Comparison of ENCODE assay signal across 9 cellular contexts in genomic region chr5:43037929-43038510, GRCh38. TPM values are rescaled to one million over a fixed set of nuclear protein-coding genes. Genes with fewer than 3 reads are reported as not detected.
DNase-seq lines count a peak whose midpoint lies in the region; ATAC-seq and TF ChIP-seq lines count a peak whose summit lies in the region.
"Had no signal": no experiment of that assay in that cellular context is flagged by ENCODE, and none has a peak within 500 bp of the region (broad histone marks: within the 10 kb centered on the region; RNA-seq: fewer than 3 reads in every experiment).

No MANE protein-coding gene starts in this region.

- peak overlapping the region; percentile 93 for H3K27ac ChIP-seq in AG04450 (ENCODE audit: low read depth, low read length)
- peak overlapping the region; percentile 97 for H3K27ac ChIP-seq in colonic mucosa
- peak overlapping the region; percentile 96 for H3K27ac ChIP-seq in naive thymus-derived CD4-positive, alpha-beta T cell (ENCODE audit: low read depth, low read length)
- H3K27ac ChIP-seq: epithelial cell of prostate had no signal

- H3K4me3 ChIP-seq in AG04450 (ENCODE audit: low read depth, low read length) (peak overlapping the region; percentile 65), colonic mucosa (peak overlapping the region; percentile 10)
- H3K4me3 ChIP-seq in naive thymus-derived CD4-positive, alpha-beta T cell (ENCODE audit: low read length): peak overlapping the region; percentile 77

- no peaks in the 10 kb centered on the region for H3K36me3 ChIP-seq in colonic mucosa
- H3K36me3 ChIP-seq in naive thymus-derived CD4-positive, alpha-beta T cell (ENCODE audit: control insufficient read depth in 2 of 3, insufficient read depth in 3 of 3, low read length in 3 of 3): peaks cover 0 to 7% (median 0%) of the 10 kb centered on the region in 3 experiments

- H3K4me3 Mint-ChIP-seq in naive thymus-derived CD4-positive, alpha-beta T cell: peak overlapping the region; percentile 82 to 99 (median 98)

- TF ChIP-seq CTCF in AG04450 (IDR thresholded peaks at IDR 0.05; ENCODE audit: low read depth, low read length) (no peak), colonic mucosa (IDR thresholded peaks at IDR 0.05) (no peak)

- H3K9me3 ChIP-seq in AG04450 (ENCODE audit: control insufficient read depth, insufficient read depth, low read length) (no peaks in the 10 kb centered on the region; the same call in 1 of the 2 replicates), colonic mucosa (no peaks in the 10 kb centered on the region)
- no peaks in the 10 kb centered on the region for H3K9me3 ChIP-seq in naive thymus-derived CD4-positive, alpha-beta T cell (ENCODE audit: control insufficient read depth in 2 of 3, low read length in 3 of 3)

- CTCF ChIA-PET in AG04450 (lab: Charles Lee): interaction anchor here (0.7 to 6.4 kb wide), 7 partner anchors 18 to 352 kb away, joined by 3 to 48 read pairs (median 5); no protein-coding TSS in a partner anchor
- CTCF ChIA-PET in naive thymus-derived CD4-positive, alpha-beta T cell (lab: Charles Lee): interaction anchor here (0.6 to 7.9 kb wide), 15 partner anchors 9 to 275 kb away, joined by 3 to 154 read pairs (median 5); partner anchors contain the start of gene HMGCS1

- H3K27me3 ChIP-seq in AG04450 (ENCODE audit: control insufficient read depth, insufficient read depth, low read length) (no peaks in the 10 kb centered on the region), colonic mucosa (no peaks in the 10 kb centered on the region)
- H3K27me3 ChIP-seq in naive thymus-derived CD4-positive, alpha-beta T cell (ENCODE audit: control insufficient read depth in 2 of 2, insufficient read depth in 2 of 2, low read length in 2 of 2): no peaks in the 10 kb centered on the region

- H3K27me3 Mint-ChIP-seq in naive thymus-derived CD4-positive, alpha-beta T cell: no peaks in the 10 kb centered on the region

- peak; percentile 33 for ATAC-seq in GM18868 (IDR thresholded peaks at IDR 0.05; ENCODE audit: unreplicated experiment)
- no peak for ATAC-seq in naive thymus-derived CD4-positive, alpha-beta T cell
- ATAC-seq in GM19455 (IDR thresholded peaks at IDR 0.05; ENCODE audit: unreplicated experiment): no peak
- no peak for ATAC-seq in HG03159 (IDR thresholded peaks at IDR 0.05; ENCODE audit: unreplicated experiment)

- H3K9me3 Mint-ChIP-seq in naive thymus-derived CD4-positive, alpha-beta T cell: peaks cover 0 to 4% (median 0%) of the 10 kb centered on the region in 11 donors

- peaks cover 0 to 9% (median 0%) of the 10 kb centered on the region in 5 donors for H3K36me3 Mint-ChIP-seq in naive thymus-derived CD4-positive, alpha-beta T cell

- peak overlapping the region; percentile 91 to 100 (median 98) for H3K27ac Mint-ChIP-seq in naive thymus-derived CD4-positive, alpha-beta T cell

- H3K4me1 Mint-ChIP-seq in naive thymus-derived CD4-positive, alpha-beta T cell: peaks cover 15 to 70% (median 44%) of the 10 kb centered on the region in 7 donors

- H3K9ac ChIP-seq in colonic mucosa (ENCODE audit: low read depth in 2 of 2, low read length in 2 of 2): peak overlapping the region in 1 of 2 donors; percentile 65

- intact Hi-C loops in colonic mucosa (cut with DNase I): loop anchor here (5.0 kb wide), 1 partner anchor 126 kb away; no protein-coding TSS in a partner anchor
- intact Hi-C loops in naive thymus-derived CD4-positive, alpha-beta T cell (cut with micrococcal nuclease): loop anchor here (1.0 kb wide), 2 partner anchors 8 to 18 kb away; no protein-coding TSS in a partner anchor

- POLR2A ChIA-PET in AG04450 (lab: Yijun Ruan, JAX): interaction anchor here (1.8 to 3.9 kb wide), 5 partner anchors 18 to 45 kb away, joined by 5 to 26 read pairs (median 11); no protein-coding TSS in a partner anchor
- POLR2A ChIA-PET in naive thymus-derived CD4-positive, alpha-beta T cell (lab: Charles Lee): interaction anchor here (0.6 to 12.8 kb wide), 22 partner anchors 9 to 1113 kb away, joined by 3 to 1055 read pairs (median 6); partner anchors contain the start of genes FBXO4, HMGCS1, TMEM267 and ZNF131

- H3K4me1 ChIP-seq in colonic mucosa: no peaks in the 10 kb centered on the region
- H3K4me1 ChIP-seq in naive thymus-derived CD4-positive, alpha-beta T cell (ENCODE audit: control insufficient read depth in 2 of 2, insufficient read depth in 2 of 2, low read length in 2 of 2): peaks cover 17 to 21% of the 10 kb centered on the region in 2 donors

- DNase-seq in AG04450 (ENCODE audit: low read depth, low spot score) (no peak), OCI-M1 (lab: John Stamatoyannopoulos, UW) (peak; percentile 90), colonic mucosa (peak; percentile 28), DMS114 treated with DMSO at 0.1 percent for 48 hours (lab: John Stamatoyannopoulos, UW; ENCODE audit: unreplicated experiment) (no peak)
- DNase-seq in naive thymus-derived CD4-positive, alpha-beta T cell: peak in 8 of 9 donors; percentile 33 to 75 (median 65)

RNA-seq across cellular contexts. Expression of gene ANXA2R, which starts 2.1 kb away (rescaled TPM):
- polyA plus RNA-seq in AG04450 (2011; rRNA removed): 3.7 and 4.9 TPM in 2 replicates
- polyA minus RNA-seq in AG04450 (2011; rRNA and poly(A)+ RNA removed): 4.3 and 4.6 TPM in 2 replicates
- total RNA-seq in colonic mucosa: 1 to 10 TPM; 1.1 to 1.3 TPM
- 10 to 100 TPM; 13.2 to 61.4 (median 42.0) TPM for total RNA-seq in naive thymus-derived CD4-positive, alpha-beta T cell
- 10 to 100 TPM; 55.7 to 70.2 TPM for polyA plus RNA-seq in naive thymus-derived CD4-positive, alpha-beta T cell

Comparison
In these comparisons a context has a peak if more than half of its experiments do, and no peak if none do; other contexts are left out.
1. DNase-seq: peak in OCI-M1 (single experiment), colonic mucosa (single experiment) and naive thymus-derived CD4-positive, alpha-beta T cell (8 of 9); none in AG04450 (single experiment) and DMS114 treated with DMSO at 0.1 percent for 48 hours (single experiment).
2. H3K4me3 ChIP-seq: peak in every context shown above with its lines; median percentile 77 in naive thymus-derived CD4-positive, alpha-beta T cell; 65 in AG04450; 10 in colonic mucosa.
3. RNA of gene ANXA2R, which starts 2.1 kb away (total RNA-seq): 13.2 to 61.4 TPM in naive thymus-derived CD4-positive, alpha-beta T cell; 1.1 to 1.3 TPM in colonic mucosa; every median in the first group is over 4 times any median in the second.
4. Peak in every context shown above with its lines, with median percentiles within 50 percentile points of each other: H3K27ac ChIP-seq.